In the genomic region with DNA sequence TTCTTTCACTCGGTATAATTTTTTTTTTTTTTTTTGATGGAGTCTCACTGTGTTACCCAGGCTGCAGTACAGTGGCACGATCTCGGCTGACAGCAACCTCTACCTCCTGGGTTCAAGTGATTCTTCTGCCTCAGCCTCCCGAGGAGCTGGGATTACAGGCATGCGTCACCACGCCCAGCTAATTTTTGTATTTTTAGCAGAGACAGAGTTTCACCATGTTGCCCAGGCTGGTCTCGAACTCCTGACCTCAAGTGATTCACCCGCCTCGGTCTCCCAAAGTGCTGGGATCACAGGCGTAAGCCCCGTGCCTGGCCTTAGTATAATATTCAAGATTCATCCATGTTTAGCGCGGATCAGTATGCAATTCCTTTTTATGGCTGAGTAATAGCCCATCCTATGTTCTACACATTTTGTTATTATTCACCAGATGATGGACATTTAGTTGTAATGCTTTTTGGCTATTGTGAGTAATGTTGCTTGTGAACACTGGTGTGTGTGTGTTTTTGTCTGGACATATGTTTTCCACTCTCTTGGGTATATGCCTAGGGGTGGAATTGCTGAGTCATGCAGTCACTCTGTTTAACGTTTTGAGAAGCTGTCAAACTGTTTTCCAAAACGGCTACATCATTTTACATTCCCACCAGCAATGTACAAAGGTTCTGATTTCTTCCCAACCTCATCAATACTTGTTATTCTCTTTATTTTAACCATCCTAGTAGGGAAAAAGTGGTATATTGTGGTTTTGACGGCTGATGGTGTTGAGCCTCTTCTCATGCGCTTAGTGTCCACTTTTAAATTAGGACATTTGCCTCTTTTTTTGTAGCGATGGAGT, we compare ENCODE assay signal across 1 cellular context.
A peak's percentile ranks its signal among the peaks of the same experiment; 100 is the strongest.
TF ChIP-seq lines count a peak whose summit lies in the region.

No MANE protein-coding gene starts in this region.

TF ChIP-seq in K562, 482 proteins besides CTCF, POLR2A, EP300 and RAD21 (continued from another document and continues in another):
- TF ChIP-seq CBX3 (IDR thresholded peaks at IDR 0.05; ENCODE audit: borderline replicate concordance in 1 of 2, low read length in 2 of 2), result no peak
- TF ChIP-seq TFAM (CRISPR knock-in tag; conservative IDR thresholded peaks at IDR 0.05), result no peak
- no peak for TF ChIP-seq TOE1 (IDR thresholded peaks at IDR 0.05; ENCODE audit: borderline replicate concordance)
- no peak for TF ChIP-seq TOE1 (CRISPR knock-in tag; IDR thresholded peaks at IDR 0.05; ENCODE audit: borderline replicate concordance, low read depth)
- peak; percentile 99 for TF ChIP-seq NFE2 (IDR thresholded peaks at IDR 0.05; ENCODE audit: low read depth)
- TF ChIP-seq ZNF263 (CRISPR knock-in tag; IDR thresholded peaks at IDR 0.05; ENCODE audit: borderline replicate concordance), result no peak
- TF ChIP-seq CC2D1A (IDR thresholded peaks at IDR 0.05), result no peak
- no peak for TF ChIP-seq ZNF444 (CRISPR knock-in tag; IDR thresholded peaks at IDR 0.05)
- no peak for TF ChIP-seq NCOA2 (IDR thresholded peaks at IDR 0.05; ENCODE audit: partially characterized antibody in 2 of 2)
- TF ChIP-seq TAF7 (tag; IDR thresholded peaks at IDR 0.05), result no peak
- TF ChIP-seq RBM17 (IDR thresholded peaks at IDR 0.05; ENCODE audit: borderline replicate concordance, low read depth, low read length), result no peak
- TF ChIP-seq, protein P1, sequence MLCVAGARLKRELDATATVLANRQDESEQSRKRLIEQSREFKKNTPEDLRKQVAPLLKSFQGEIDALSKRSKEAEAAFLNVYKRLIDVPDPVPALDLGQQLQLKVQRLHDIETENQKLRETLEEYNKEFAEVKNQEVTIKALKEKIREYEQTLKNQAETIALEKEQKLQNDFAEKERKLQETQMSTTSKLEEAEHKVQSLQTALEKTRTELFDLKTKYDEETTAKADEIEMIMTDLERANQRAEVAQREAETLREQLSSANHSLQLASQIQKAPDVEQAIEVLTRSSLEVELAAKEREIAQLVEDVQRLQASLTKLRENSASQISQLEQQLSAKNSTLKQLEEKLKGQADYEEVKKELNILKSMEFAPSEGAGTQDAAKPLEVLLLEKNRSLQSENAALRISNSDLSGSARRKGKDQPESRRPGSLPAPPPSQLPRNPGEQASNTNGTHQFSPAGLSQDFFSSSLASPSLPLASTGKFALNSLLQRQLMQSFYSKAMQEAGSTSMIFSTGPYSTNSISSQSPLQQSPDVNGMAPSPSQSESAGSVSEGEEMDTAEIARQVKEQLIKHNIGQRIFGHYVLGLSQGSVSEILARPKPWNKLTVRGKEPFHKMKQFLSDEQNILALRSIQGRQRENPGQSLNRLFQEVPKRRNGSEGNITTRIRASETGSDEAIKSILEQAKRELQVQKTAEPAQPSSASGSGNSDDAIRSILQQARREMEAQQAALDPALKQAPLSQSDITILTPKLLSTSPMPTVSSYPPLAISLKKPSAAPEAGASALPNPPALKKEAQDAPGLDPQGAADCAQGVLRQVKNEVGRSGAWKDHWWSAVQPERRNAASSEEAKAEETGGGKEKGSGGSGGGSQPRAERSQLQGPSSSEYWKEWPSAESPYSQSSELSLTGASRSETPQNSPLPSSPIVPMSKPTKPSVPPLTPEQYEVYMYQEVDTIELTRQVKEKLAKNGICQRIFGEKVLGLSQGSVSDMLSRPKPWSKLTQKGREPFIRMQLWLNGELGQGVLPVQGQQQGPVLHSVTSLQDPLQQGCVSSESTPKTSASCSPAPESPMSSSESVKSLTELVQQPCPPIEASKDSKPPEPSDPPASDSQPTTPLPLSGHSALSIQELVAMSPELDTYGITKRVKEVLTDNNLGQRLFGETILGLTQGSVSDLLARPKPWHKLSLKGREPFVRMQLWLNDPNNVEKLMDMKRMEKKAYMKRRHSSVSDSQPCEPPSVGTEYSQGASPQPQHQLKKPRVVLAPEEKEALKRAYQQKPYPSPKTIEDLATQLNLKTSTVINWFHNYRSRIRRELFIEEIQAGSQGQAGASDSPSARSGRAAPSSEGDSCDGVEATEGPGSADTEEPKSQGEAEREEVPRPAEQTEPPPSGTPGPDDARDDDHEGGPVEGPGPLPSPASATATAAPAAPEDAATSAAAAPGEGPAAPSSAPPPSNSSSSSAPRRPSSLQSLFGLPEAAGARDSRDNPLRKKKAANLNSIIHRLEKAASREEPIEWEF (CRISPR knock-in tag; IDR thresholded peaks at IDR 0.05), result no peak
- TF ChIP-seq ZNF124 (CRISPR knock-in tag; IDR thresholded peaks at IDR 0.05), result no peak
- TF ChIP-seq KLF13 (tag; IDR thresholded peaks at IDR 0.05; ENCODE audit: borderline replicate concordance, low read depth), result no peak
- TF ChIP-seq SMAD4 (CRISPR knock-in tag; conservative IDR thresholded peaks at IDR 0.05), result peak; percentile 62
- TF ChIP-seq, protein P2, sequence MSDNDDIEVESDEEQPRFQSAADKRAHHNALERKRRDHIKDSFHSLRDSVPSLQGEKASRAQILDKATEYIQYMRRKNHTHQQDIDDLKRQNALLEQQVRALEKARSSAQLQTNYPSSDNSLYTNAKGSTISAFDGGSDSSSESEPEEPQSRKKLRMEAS (CRISPR knock-in tag; IDR thresholded peaks at IDR 0.05), result no peak
- TF ChIP-seq, protein P3, sequence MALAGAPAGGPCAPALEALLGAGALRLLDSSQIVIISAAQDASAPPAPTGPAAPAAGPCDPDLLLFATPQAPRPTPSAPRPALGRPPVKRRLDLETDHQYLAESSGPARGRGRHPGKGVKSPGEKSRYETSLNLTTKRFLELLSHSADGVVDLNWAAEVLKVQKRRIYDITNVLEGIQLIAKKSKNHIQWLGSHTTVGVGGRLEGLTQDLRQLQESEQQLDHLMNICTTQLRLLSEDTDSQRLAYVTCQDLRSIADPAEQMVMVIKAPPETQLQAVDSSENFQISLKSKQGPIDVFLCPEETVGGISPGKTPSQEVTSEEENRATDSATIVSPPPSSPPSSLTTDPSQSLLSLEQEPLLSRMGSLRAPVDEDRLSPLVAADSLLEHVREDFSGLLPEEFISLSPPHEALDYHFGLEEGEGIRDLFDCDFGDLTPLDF (CRISPR knock-in tag; IDR thresholded peaks at IDR 0.05), result no peak
- no peak for TF ChIP-seq ATF7 (IDR thresholded peaks at IDR 0.05)
- TF ChIP-seq HCFC1 (IDR thresholded peaks at IDR 0.05; ENCODE audit: low read depth, low read length), result no peak
- no peak for TF ChIP-seq ZKSCAN3 (CRISPR knock-in tag; IDR thresholded peaks at IDR 0.05)
- no peak for TF ChIP-seq PYGO2 (tag; IDR thresholded peaks at IDR 0.05)
- TF ChIP-seq ZNF586 (CRISPR knock-in tag; conservative IDR thresholded peaks at IDR 0.05), result no peak
- peak; percentile 56; the same call in 1 of the 2 replicates for TF ChIP-seq NFATC3 (IDR thresholded peaks at IDR 0.05)
- no peak for TF ChIP-seq CBX8 (IDR thresholded peaks at IDR 0.05; ENCODE audit: borderline replicate concordance, extremely low read depth, low read depth, low read length, poor library complexity, severe bottlenecking)
- TF ChIP-seq ZNF197 (CRISPR knock-in tag; IDR thresholded peaks at IDR 0.05; ENCODE audit: low read depth), result peak; percentile 62; the same call in 1 of the 2 replicates
- TF ChIP-seq, protein P4, sequence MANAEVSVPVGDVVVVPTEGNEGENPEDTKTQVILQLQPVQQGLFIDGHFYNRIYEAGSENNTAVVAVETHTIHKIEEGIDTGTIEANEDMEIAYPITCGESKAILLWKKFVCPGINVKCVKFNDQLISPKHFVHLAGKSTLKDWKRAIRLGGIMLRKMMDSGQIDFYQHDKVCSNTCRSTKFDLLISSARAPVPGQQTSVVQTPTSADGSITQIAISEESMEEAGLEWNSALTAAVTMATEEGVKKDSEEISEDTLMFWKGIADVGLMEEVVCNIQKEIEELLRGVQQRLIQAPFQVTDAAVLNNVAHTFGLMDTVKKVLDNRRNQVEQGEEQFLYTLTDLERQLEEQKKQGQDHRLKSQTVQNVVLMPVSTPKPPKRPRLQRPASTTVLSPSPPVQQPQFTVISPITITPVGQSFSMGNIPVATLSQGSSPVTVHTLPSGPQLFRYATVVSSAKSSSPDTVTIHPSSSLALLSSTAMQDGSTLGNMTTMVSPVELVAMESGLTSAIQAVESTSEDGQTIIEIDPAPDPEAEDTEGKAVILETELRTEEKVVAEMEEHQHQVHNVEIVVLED (CRISPR knock-in tag; IDR thresholded peaks at IDR 0.05), result no peak
- no peak; the same call in 1 of the 2 replicates for TF ChIP-seq CXXC5 (CRISPR knock-in tag; IDR thresholded peaks at IDR 0.05)
- no peak for TF ChIP-seq ZNF695 (CRISPR knock-in tag; IDR thresholded peaks at IDR 0.05)
- TF ChIP-seq LARP7 (IDR thresholded peaks at IDR 0.05), result 0 out of 2 replicates have a peak, but pooled peaks have one; percentile 37
- TF ChIP-seq ZNF274 (IDR thresholded peaks at IDR 0.05; ENCODE audit: borderline replicate concordance, low read depth, low read length), result no peak
- TF ChIP-seq, protein P5, sequence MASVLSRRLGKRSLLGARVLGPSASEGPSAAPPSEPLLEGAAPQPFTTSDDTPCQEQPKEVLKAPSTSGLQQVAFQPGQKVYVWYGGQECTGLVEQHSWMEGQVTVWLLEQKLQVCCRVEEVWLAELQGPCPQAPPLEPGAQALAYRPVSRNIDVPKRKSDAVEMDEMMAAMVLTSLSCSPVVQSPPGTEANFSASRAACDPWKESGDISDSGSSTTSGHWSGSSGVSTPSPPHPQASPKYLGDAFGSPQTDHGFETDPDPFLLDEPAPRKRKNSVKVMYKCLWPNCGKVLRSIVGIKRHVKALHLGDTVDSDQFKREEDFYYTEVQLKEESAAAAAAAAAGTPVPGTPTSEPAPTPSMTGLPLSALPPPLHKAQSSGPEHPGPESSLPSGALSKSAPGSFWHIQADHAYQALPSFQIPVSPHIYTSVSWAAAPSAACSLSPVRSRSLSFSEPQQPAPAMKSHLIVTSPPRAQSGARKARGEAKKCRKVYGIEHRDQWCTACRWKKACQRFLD (CRISPR knock-in tag; IDR thresholded peaks at IDR 0.05), result peak; percentile 91; the same call in 1 of the 2 replicates
- TF ChIP-seq, protein P6, sequence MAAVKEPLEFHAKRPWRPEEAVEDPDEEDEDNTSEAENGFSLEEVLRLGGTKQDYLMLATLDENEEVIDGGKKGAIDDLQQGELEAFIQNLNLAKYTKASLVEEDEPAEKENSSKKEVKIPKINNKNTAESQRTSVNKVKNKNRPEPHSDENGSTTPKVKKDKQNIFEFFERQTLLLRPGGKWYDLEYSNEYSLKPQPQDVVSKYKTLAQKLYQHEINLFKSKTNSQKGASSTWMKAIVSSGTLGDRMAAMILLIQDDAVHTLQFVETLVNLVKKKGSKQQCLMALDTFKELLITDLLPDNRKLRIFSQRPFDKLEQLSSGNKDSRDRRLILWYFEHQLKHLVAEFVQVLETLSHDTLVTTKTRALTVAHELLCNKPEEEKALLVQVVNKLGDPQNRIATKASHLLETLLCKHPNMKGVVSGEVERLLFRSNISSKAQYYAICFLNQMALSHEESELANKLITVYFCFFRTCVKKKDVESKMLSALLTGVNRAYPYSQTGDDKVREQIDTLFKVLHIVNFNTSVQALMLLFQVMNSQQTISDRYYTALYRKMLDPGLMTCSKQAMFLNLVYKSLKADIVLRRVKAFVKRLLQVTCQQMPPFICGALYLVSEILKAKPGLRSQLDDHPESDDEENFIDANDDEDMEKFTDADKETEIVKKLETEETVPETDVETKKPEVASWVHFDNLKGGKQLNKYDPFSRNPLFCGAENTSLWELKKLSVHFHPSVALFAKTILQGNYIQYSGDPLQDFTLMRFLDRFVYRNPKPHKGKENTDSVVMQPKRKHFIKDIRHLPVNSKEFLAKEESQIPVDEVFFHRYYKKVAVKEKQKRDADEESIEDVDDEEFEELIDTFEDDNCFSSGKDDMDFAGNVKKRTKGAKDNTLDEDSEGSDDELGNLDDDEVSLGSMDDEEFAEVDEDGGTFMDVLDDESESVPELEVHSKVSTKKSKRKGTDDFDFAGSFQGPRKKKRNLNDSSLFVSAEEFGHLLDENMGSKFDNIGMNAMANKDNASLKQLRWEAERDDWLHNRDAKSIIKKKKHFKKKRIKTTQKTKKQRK (IDR thresholded peaks at IDR 0.05; ENCODE audit: borderline replicate concordance, low read depth, low read length), result no peak
- TF ChIP-seq, protein P7, sequence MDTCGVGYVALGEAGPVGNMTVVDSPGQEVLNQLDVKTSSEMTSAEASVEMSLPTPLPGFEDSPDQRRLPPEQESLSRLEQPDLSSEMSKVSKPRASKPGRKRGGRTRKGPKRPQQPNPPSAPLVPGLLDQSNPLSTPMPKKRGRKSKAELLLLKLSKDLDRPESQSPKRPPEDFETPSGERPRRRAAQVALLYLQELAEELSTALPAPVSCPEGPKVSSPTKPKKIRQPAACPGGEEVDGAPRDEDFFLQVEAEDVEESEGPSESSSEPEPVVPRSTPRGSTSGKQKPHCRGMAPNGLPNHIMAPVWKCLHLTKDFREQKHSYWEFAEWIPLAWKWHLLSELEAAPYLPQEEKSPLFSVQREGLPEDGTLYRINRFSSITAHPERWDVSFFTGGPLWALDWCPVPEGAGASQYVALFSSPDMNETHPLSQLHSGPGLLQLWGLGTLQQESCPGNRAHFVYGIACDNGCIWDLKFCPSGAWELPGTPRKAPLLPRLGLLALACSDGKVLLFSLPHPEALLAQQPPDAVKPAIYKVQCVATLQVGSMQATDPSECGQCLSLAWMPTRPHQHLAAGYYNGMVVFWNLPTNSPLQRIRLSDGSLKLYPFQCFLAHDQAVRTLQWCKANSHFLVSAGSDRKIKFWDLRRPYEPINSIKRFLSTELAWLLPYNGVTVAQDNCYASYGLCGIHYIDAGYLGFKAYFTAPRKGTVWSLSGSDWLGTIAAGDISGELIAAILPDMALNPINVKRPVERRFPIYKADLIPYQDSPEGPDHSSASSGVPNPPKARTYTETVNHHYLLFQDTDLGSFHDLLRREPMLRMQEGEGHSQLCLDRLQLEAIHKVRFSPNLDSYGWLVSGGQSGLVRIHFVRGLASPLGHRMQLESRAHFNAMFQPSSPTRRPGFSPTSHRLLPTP (IDR thresholded peaks at IDR 0.05; ENCODE audit: borderline replicate concordance, extremely low read depth, insufficient read length), result no peak
- TF ChIP-seq, protein P8, sequence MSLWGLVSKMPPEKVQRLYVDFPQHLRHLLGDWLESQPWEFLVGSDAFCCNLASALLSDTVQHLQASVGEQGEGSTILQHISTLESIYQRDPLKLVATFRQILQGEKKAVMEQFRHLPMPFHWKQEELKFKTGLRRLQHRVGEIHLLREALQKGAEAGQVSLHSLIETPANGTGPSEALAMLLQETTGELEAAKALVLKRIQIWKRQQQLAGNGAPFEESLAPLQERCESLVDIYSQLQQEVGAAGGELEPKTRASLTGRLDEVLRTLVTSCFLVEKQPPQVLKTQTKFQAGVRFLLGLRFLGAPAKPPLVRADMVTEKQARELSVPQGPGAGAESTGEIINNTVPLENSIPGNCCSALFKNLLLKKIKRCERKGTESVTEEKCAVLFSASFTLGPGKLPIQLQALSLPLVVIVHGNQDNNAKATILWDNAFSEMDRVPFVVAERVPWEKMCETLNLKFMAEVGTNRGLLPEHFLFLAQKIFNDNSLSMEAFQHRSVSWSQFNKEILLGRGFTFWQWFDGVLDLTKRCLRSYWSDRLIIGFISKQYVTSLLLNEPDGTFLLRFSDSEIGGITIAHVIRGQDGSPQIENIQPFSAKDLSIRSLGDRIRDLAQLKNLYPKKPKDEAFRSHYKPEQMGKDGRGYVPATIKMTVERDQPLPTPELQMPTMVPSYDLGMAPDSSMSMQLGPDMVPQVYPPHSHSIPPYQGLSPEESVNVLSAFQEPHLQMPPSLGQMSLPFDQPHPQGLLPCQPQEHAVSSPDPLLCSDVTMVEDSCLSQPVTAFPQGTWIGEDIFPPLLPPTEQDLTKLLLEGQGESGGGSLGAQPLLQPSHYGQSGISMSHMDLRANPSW (CRISPR knock-in tag; IDR thresholded peaks at IDR 0.05), result no peak
- no peak for TF ChIP-seq ZNF76 (CRISPR knock-in tag; IDR thresholded peaks at IDR 0.05; ENCODE audit: borderline replicate concordance)
- TF ChIP-seq MAFF (IDR thresholded peaks at IDR 0.05; ENCODE audit: low read length), result peak; percentile 99
- TF ChIP-seq, protein P9, sequence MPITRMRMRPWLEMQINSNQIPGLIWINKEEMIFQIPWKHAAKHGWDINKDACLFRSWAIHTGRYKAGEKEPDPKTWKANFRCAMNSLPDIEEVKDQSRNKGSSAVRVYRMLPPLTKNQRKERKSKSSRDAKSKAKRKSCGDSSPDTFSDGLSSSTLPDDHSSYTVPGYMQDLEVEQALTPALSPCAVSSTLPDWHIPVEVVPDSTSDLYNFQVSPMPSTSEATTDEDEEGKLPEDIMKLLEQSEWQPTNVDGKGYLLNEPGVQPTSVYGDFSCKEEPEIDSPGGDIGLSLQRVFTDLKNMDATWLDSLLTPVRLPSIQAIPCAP (CRISPR knock-in tag; IDR thresholded peaks at IDR 0.05; ENCODE audit: borderline replicate concordance), result no peak
